In genomic region chr2:222296911-222297599, GRCh38 we compare ENCODE assay signal across 15 cellular contexts. TPM values are rescaled to one million over a fixed set of nuclear protein-coding genes. Genes with fewer than 3 reads are reported as not detected.
DNase-seq lines count a peak whose midpoint lies in the region; ATAC-seq, FAIRE-seq and TF ChIP-seq lines count a peak whose summit lies in the region.
"Had no signal": no experiment of that assay in that cellular context is flagged by ENCODE, and none has a peak within 500 bp of the region (broad histone marks: within the 10 kb centered on the region; RNA-seq: fewer than 3 reads in every experiment).

No MANE protein-coding gene starts in this region.

- TF ChIP-seq CTCF in GM23338 (conservative IDR thresholded peaks at IDR 0.05; ENCODE audit: low read depth in 2 of 2): no peak
- no peak for TF ChIP-seq CTCF in H1 (IDR thresholded peaks at IDR 0.05; ENCODE audit: control extremely low read depth in 1 of 3, insufficient read depth in 1 of 3, low read depth in 1 of 3, low read length in 3 of 3)

- no peak overlapping the region for H4K91ac ChIP-seq in H1 (replicated peaks; ENCODE audit: insufficient read length, low read length)

- H3K27me3 Mint-ChIP-seq in GM23338 (ENCODE audit: insufficient read depth, low read depth, poor library complexity): peaks cover 100% of the 10 kb centered on the region

- H2AK5ac ChIP-seq in H1 (ENCODE audit: low read depth, low read length): no peak overlapping the region

- peak overlapping the region; percentile 31; the same call in 2 of the 3 replicates for H3K4me3 Mint-ChIP-seq in GM23338
- H3K4me3 Mint-ChIP-seq: activated T-cell treated with anti-CD3 and anti-CD28 coated beads, Interleukin-2, amount 50 U/mL, for 4 hours had no signal

- H3K36me3 ChIP-seq in GM23338 (ENCODE audit: insufficient read depth) (no peaks in the 10 kb centered on the region), SJCRH30 (peaks cover 47% of the 10 kb centered on the region), H1 (ENCODE audit: control insufficient read depth in 2 of 4, insufficient read depth in 4 of 4, low read length in 3 of 4) (no peaks in the 10 kb centered on the region; a peak in 1 of 8 replicates)
- H3K36me3 ChIP-seq: neutrophil had no signal

- no peak overlapping the region for H2BK12ac ChIP-seq in H1 (ENCODE audit: low read depth, low read length)

- H4K20me1 ChIP-seq in GM23338 (replicated peaks; ENCODE audit: insufficient read depth): peaks cover 53% of the 10 kb centered on the region
- peaks cover 12 to 45% of the 10 kb centered on the region in 2 experiments for H4K20me1 ChIP-seq in H1 (replicated peaks in 1 of 2; ENCODE audit: control insufficient read depth in 1 of 2, insufficient read depth in 2 of 2, low read length in 2 of 2)

- H3K27ac Mint-ChIP-seq in GM23338: no peak overlapping the region

- no peaks in the 10 kb centered on the region; the same call in 1 of the 2 replicates for H3K23me2 ChIP-seq in H1 (ENCODE audit: low read depth, low read length)

- no peak for TF ChIP-seq RAD21 in H1 (IDR thresholded peaks at IDR 0.05 in 1 of 2, conservative IDR thresholded peaks at IDR 0.05 in 1 of 2; ENCODE audit: low read depth in 2 of 2, low read length in 2 of 2)

- WGBS in H1 (ENCODE audit: extremely low coverage in 1 of 2, insufficient coverage in 1 of 2, insufficient read length in 1 of 2, insufficient replicate concordance in 2 of 2, low coverage in 1 of 2, low lambda C conversion rate in 2 of 2, missing lambda C conversion rate in 1 of 2), 2 experiments: 6% methylated on average over 36 of the region's 36 CpGs; no CpG with 5 or more reads in 1 of the 2 experiments

- CTCF ChIA-PET in H1 (lab: Charles Lee; ENCODE audit: partially characterized antibody): interaction anchor here (0.6 to 1.8 kb wide), 5 partner anchors 10 to 309 kb away, joined by 3 to 4 read pairs (median 3); no protein-coding TSS in a partner anchor

- peak; percentile 28 for DNase-seq in GM23338 (ENCODE audit: low spot score)
- no peak for DNase-seq in SJCRH30
- DNase-seq in H1 (ENCODE audit: low read depth in 1 of 2, low spot score in 2 of 2): no peak
- DNase-seq in retina: peak; percentile 70
- no peak for DNase-seq in NCI-H1092 treated with DMSO at 0.1 percent for 48 hours (lab: John Stamatoyannopoulos, UW)
- DNase-seq: activated T-cell treated with anti-CD3 and anti-CD28 coated beads, Interleukin-2, amount 50 U/mL, for 4 hours; NCI-H1105; NCI-H524; stimulated activated naive CD4-positive, alpha-beta T cell treated with Interleukin-2 at 50 U/mL for 16 hours had no signal

- H3F3A ChIP-seq in GM23338 (replicated peaks; ENCODE audit: low read depth): peaks cover 52% of the 10 kb centered on the region

- H3K14ac ChIP-seq in H1 (ENCODE audit: insufficient read length): no peak overlapping the region

- no peak overlapping the region for H2BK5ac ChIP-seq in H1 (ENCODE audit: low read depth, low read length)

- no peak for FAIRE-seq in H1 (lab: Jason Lieb, UNC)
- FAIRE-seq: D721Med had no signal

- peaks cover 78% of the 10 kb centered on the region for H3K4me1 ChIP-seq in GM23338 (ENCODE audit: insufficient read depth)
- no peaks in the 10 kb centered on the region for H3K4me1 ChIP-seq in SJCRH30
- peaks cover 20 to 26% (median 23%) of the 10 kb centered on the region in 4 experiments for H3K4me1 ChIP-seq in H1 (replicated peaks in 1 of 4; ENCODE audit: control insufficient read depth in 3 of 4, insufficient read depth in 4 of 4, low read length in 3 of 4)

- H3K27me3 ChIP-seq in GM23338 (ENCODE audit: insufficient read depth) (peaks cover 100% of the 10 kb centered on the region), SJCRH30 (no peaks in the 10 kb centered on the region), H1 (replicated peaks in 1 of 4; ENCODE audit: control insufficient read depth in 3 of 4, extremely low read depth in 1 of 4, insufficient read depth in 3 of 4, low read length in 3 of 4) (peaks cover 93 to 100% (median 99%) of the 10 kb centered on the region in 4 experiments)

- H3K4me2 ChIP-seq in GM23338 (peak overlapping the region; percentile 78), H1 (ENCODE audit: insufficient read depth in 1 of 2, low read depth in 2 of 2, low read length in 2 of 2) (peak overlapping the region; percentile 22 to 42; a peak in 1 of 4 replicates)

- H2AFZ ChIP-seq in GM23338 (no peak overlapping the region), H1 (ENCODE audit: low read length) (no peak overlapping the region)

- TF ChIP-seq POLR2A in H1 (IDR thresholded peaks at IDR 0.05; ENCODE audit: control extremely low read depth in 1 of 2, low read depth in 2 of 2, low read length in 2 of 2): no peak

- H3K4ac ChIP-seq in H1 (replicated peaks; ENCODE audit: insufficient read length, low read depth, low read length): peak overlapping the region; percentile 21

- no peak overlapping the region; the same call in 1 of the 2 replicates for H4K8ac ChIP-seq in H1 (ENCODE audit: extremely low read depth, insufficient read depth, low read length)

- H4K5ac ChIP-seq in H1 (ENCODE audit: insufficient read length, low read depth, low read length): no peak overlapping the region

- H3K56ac ChIP-seq in H1 (replicated peaks; ENCODE audit: insufficient read length, low read depth, low read length): no peak overlapping the region

- H3K9me3 ChIP-seq in SJCRH30 (replicated peaks): no peaks in the 10 kb centered on the region
- H3K9me3 ChIP-seq in H1 (ENCODE audit: insufficient read depth in 2 of 2, low read depth in 1 of 2, low read length in 1 of 2): no peaks in the 10 kb centered on the region

- H3K27ac ChIP-seq in GM23338 (ENCODE audit: low read depth) (no peak overlapping the region), SJCRH30 (peak overlapping the region; percentile 78; the same call in 1 of the 2 replicates), H1 (ENCODE audit: low read depth, low read length) (no peak overlapping the region)
- H3K27ac ChIP-seq: neutrophil, RWPE1 had no signal

- no peak overlapping the region for H2BK120ac ChIP-seq in H1 (replicated peaks; ENCODE audit: low read depth, low read length)

- H3K4me1 Mint-ChIP-seq in GM23338: peaks cover 81% of the 10 kb centered on the region

- no peaks in the 10 kb centered on the region for H3K79me2 ChIP-seq in GM23338 (replicated peaks; ENCODE audit: insufficient read depth)
- no peaks in the 10 kb centered on the region for H3K79me2 ChIP-seq in H1 (ENCODE audit: control insufficient read depth in 1 of 2, insufficient read depth in 2 of 2, low read length in 2 of 2)

- H3K9me3 Mint-ChIP-seq in GM23338: peaks cover 8% of the 10 kb centered on the region; the same call in 2 of the 3 replicates

- no peak overlapping the region for H2BK15ac ChIP-seq in H1 (ENCODE audit: low read length)

- no peak overlapping the region for H3K9ac ChIP-seq in H1 (replicated peaks in 1 of 4; ENCODE audit: extremely low read depth in 1 of 4, low read depth in 3 of 4, low read length in 3 of 4)

- H3K4me3 ChIP-seq in GM23338 (peak overlapping the region; percentile 53; the same call in 1 of the 2 replicates), SJCRH30 (peak overlapping the region; percentile 80), H1 (ENCODE audit: extremely low read depth in 1 of 4, insufficient read depth in 2 of 4, low read depth in 3 of 4, low read length in 4 of 4) (0 out of 8 replicates have a peak overlapping the region, but pooled peaks of 1 of the 4 experiments have one; percentile 18)

- no peak overlapping the region for H3K18ac ChIP-seq in H1 (ENCODE audit: extremely low read depth, low read length)

- TF ChIP-seq EP300 in H1 (IDR thresholded peaks at IDR 0.05; ENCODE audit: borderline replicate concordance in 1 of 2, low read depth in 2 of 2, low read length in 2 of 2): no peak

- POLR2A ChIA-PET in H1 (lab: Charles Lee; ENCODE audit: partially characterized antibody): interaction anchor here (0.7 kb wide), 1 partner anchor 14 kb away, joined by 3 read pairs; no protein-coding TSS in a partner anchor

- no peaks in the 10 kb centered on the region for H3K9me2 ChIP-seq in GM23338 (ENCODE audit: insufficient read depth)

- H3K79me1 ChIP-seq in H1 (ENCODE audit: low read depth, low read length): no peaks in the 10 kb centered on the region

- no peak overlapping the region for H3K23ac ChIP-seq in H1 (ENCODE audit: insufficient read length)

- ATAC-seq in GM23338: no peak; the same call in 2 of the 3 replicates
- ATAC-seq in HG02678 (IDR thresholded peaks at IDR 0.05; ENCODE audit: unreplicated experiment): no peak
- no peak for ATAC-seq in GM21717 (IDR thresholded peaks at IDR 0.05; ENCODE audit: unreplicated experiment)
- ATAC-seq: activated T-cell treated with anti-CD3 and anti-CD28 coated beads, Interleukin-2, amount 50 U/mL, for 4 hours; left lobe of liver had no signal

- no peaks in the 10 kb centered on the region; the same call in 2 of the 3 replicates for H3K36me3 Mint-ChIP-seq in GM23338 (ENCODE audit: low read depth)

- peak overlapping the region; percentile 66; the same call in 1 of the 2 replicates for H2BK20ac ChIP-seq in H1 (ENCODE audit: low read length)

TF ChIP-seq in GM23338, 12 proteins besides CTCF, POLR2A, EP300 and RAD21 (continues in another document):
- TF ChIP-seq EZH2 (IDR thresholded peaks at IDR 0.05; ENCODE audit: low read depth, unreplicated experiment): peak; percentile 98
- no peak for TF ChIP-seq POLR2AphosphoS5 (IDR thresholded peaks at IDR 0.05; ENCODE audit: low read depth)

TF ChIP-seq in H1, 55 proteins besides CTCF, POLR2A, EP300 and RAD21 (continues in another document):
- no peak for TF ChIP-seq ATF3 (IDR thresholded peaks at IDR 0.05; ENCODE audit: insufficient read depth, low read depth, low read length)
- peak; percentile 100 for TF ChIP-seq RNF2 (IDR thresholded peaks at IDR 0.05; ENCODE audit: borderline replicate concordance, low read depth, low read length, missing control alignments, poor library complexity, severe bottlenecking)
- TF ChIP-seq TBP (IDR thresholded peaks at IDR 0.05; ENCODE audit: low read depth, low read length): no peak
- peak; percentile 99 for TF ChIP-seq EZH2 (IDR thresholded peaks at IDR 0.05; ENCODE audit: low read depth, low read length, severe bottlenecking)

RNA-seq across cellular contexts. Expression of gene PAX3, which starts 1.7 kb away (rescaled TPM):
- not detected in 2 replicates for total RNA-seq in GM23338 (2014; rRNA removed; shearing (Covaris generic))
- polyA plus RNA-seq in GM23338 (2016; fragmentation: Nextera tagmentation; extraction: Ambion mirVana): not detected in 2 replicates
- 116 and 117 TPM in 2 replicates for total RNA-seq in SJCRH30 (2014; rRNA removed; shearing (Covaris generic))
- not detected in 2 replicates for total RNA-seq in H1 (2021; fragmentation: NEBNext Ultra II Directional; extraction: Animal tissue kit (Norgen Biotek cat#: 25700))
- polyA plus RNA-seq in H1 (2011; rRNA removed): 0.33 and 0.35 TPM in 2 replicates
- 0.13 TPM for polyA plus RNA-seq in H1 (2011; cell fraction: cytosol; rRNA removed)
- polyA plus RNA-seq in H1 (2011; cell fraction: nucleus; rRNA removed): 1.0 TPM
- polyA plus RNA-seq in H1 (2012, experiment 1 of 2): 0.18 to 0.59 TPM (median 0.23 TPM) in 4 replicates
- polyA plus RNA-seq in H1 (2012, experiment 2 of 2): 0.13 TPM
- polyA plus RNA-seq in H1 (2013, experiment 1 of 2): not detected
- not detected for polyA plus RNA-seq in H1 (2013, experiment 2 of 2)
- polyA minus RNA-seq in H1 (2011; rRNA and poly(A)+ RNA removed): 0.69 TPM in 1 of 2 replicates, not detected in the other
- polyA minus RNA-seq in H1 (2011; cell fraction: cytosol; rRNA and poly(A)+ RNA removed): not detected
- polyA minus RNA-seq in H1 (2011; cell fraction: nucleus; rRNA and poly(A)+ RNA removed): not detected
- total RNA-seq: activated T-cell treated with anti-CD3 and anti-CD28 coated beads, Interleukin-2, amount 50 U/mL, for 4 hours; left lobe of liver had no signal

Comparison
In these comparisons a context has a peak if more than half of its experiments do, and no peak if none do; other contexts are left out.
1. DNase-seq: peak in GM23338 (single experiment) and retina (single experiment); none in SJCRH30 (0 of 2), H1 (0 of 2) and NCI-H1092 treated with DMSO at 0.1 percent for 48 hours (single experiment).
2. RNA of gene PAX3, which starts 1.7 kb away (total RNA-seq): 116 to 117 TPM in SJCRH30; not detected in H1 and not detected in GM23338; every median in the first group is over 100 times any median in the second.